ENCODE assay signal across 14 cellular contexts in genomic region chr17:66415366-66416206, GRCh38.
DNase-seq lines count a peak whose midpoint lies in the region; ATAC-seq and TF ChIP-seq lines count a peak whose summit lies in the region.
"Had no signal": no experiment of that assay in that cellular context is flagged by ENCODE, and none has a peak within 500 bp of the region (broad histone marks: within the 10 kb centered on the region; RNA-seq: fewer than 3 reads in every experiment).

No MANE protein-coding gene starts in this region.

- TF ChIP-seq CTCF in neural progenitor cell (IDR thresholded peaks at IDR 0.05), result no peak

- H3F3A ChIP-seq in neural progenitor cell (ENCODE audit: low read depth), result no peaks in the 10 kb centered on the region

- H3K27me3 ChIP-seq in endocrine pancreas (ENCODE audit: control insufficient read depth, insufficient read depth, low read length) (no peaks in the 10 kb centered on the region), neural progenitor cell (no peaks in the 10 kb centered on the region)
- H3K27me3 ChIP-seq: thyroid gland had no signal

- H3K4me1 ChIP-seq in endocrine pancreas (ENCODE audit: control insufficient read depth, insufficient read depth, low read length) (peaks cover 11% of the 10 kb centered on the region), neural progenitor cell (peaks cover 12% of the 10 kb centered on the region)
- H3K4me1 ChIP-seq: thyroid gland had no signal

- H3K4me2 ChIP-seq in neural progenitor cell, result peak overlapping the region; percentile 54

- H3K27ac ChIP-seq in KOPT-K1 (ENCODE audit: low read depth, low read length, poor library complexity, severe bottlenecking) (peak overlapping the region; percentile 58), neural progenitor cell (no peak overlapping the region)
- H3K27ac ChIP-seq: C4-2B, thyroid gland had no signal

- peaks cover 2% of the 10 kb centered on the region for H3K27me3 Mint-ChIP-seq in neural progenitor cell (ENCODE audit: insufficient read depth, low read depth)
- H3K27me3 Mint-ChIP-seq: central memory CD8-positive, alpha-beta T cell had no signal

- H3K9ac ChIP-seq in endocrine pancreas (ENCODE audit: control insufficient read depth, insufficient read depth, low read length) (no peak overlapping the region), neural progenitor cell (no peak overlapping the region)

- ATAC-seq in GM21390 (IDR thresholded peaks at IDR 0.05; ENCODE audit: unreplicated experiment) (no peak), HG02870 (IDR thresholded peaks at IDR 0.05; ENCODE audit: unreplicated experiment) (no peak)

- in situ Hi-C loops in Caki2 (cut with HindIII; ENCODE audit: low pct_unique_long_range_greater_than_20kb, low sequenced_read_pairs), result no loop called here

- H3K79me2 ChIP-seq in neural progenitor cell (ENCODE audit: low read depth), result no peaks in the 10 kb centered on the region

- H3K4me3 Mint-ChIP-seq in neural progenitor cell, result no peak overlapping the region
- H3K4me3 Mint-ChIP-seq: central memory CD8-positive, alpha-beta T cell had no signal

- H4K20me1 ChIP-seq in neural progenitor cell (ENCODE audit: low read depth), result no peaks in the 10 kb centered on the region

- peak overlapping the region; percentile 48 for H3K27ac Mint-ChIP-seq in neural progenitor cell

- DNase-seq in Caki2 (ENCODE audit: low read depth), result peak; percentile 73
- DNase-seq in neural progenitor cell (ENCODE audit: low spot score), result no peak
- DNase-seq in activated gamma-delta T cell (lab: John Stamatoyannopoulos, UW), result no peak
- no peak for DNase-seq in NCI-H146 (lab: John Stamatoyannopoulos, UW)
- DNase-seq: activated CD8-positive, alpha-beta memory T cell treated with anti-CD3 and anti-CD28 coated beads, Interleukin-2, amount 50 U/mL, for 4 hours; NCI-H187 treated with DMSO at 0.1 percent for 48 hours; thyroid gland had no signal

- H3K36me3 ChIP-seq in KOPT-K1 (ENCODE audit: insufficient read depth, low read length) (no peaks in the 10 kb centered on the region), endocrine pancreas (ENCODE audit: control insufficient read depth, insufficient read depth, low read length) (no peaks in the 10 kb centered on the region), neural progenitor cell (no peaks in the 10 kb centered on the region)
- H3K36me3 ChIP-seq: thyroid gland had no signal

- peaks cover 53% of the 10 kb centered on the region for H3K4me1 Mint-ChIP-seq in neural progenitor cell
- H3K4me1 Mint-ChIP-seq: central memory CD8-positive, alpha-beta T cell had no signal

- no peaks in the 10 kb centered on the region for H3K36me3 Mint-ChIP-seq in neural progenitor cell

- H3K9me3 ChIP-seq in KOPT-K1 (ENCODE audit: insufficient read depth, low read length, poor library complexity, severe bottlenecking) (no peaks in the 10 kb centered on the region), endocrine pancreas (ENCODE audit: control insufficient read depth, low read length) (no peaks in the 10 kb centered on the region), neural progenitor cell (ENCODE audit: low read depth) (no peaks in the 10 kb centered on the region)
- H3K9me3 ChIP-seq: thyroid gland had no signal

- no peak overlapping the region for H2AFZ ChIP-seq in neural progenitor cell (replicated peaks)

- H3K9me3 Mint-ChIP-seq in neural progenitor cell, result no peaks in the 10 kb centered on the region
- H3K9me3 Mint-ChIP-seq: central memory CD8-positive, alpha-beta T cell had no signal

- H3K4me3 ChIP-seq in endocrine pancreas (ENCODE audit: control insufficient read depth, insufficient read depth, low read length) (peak overlapping the region; percentile 31), neural progenitor cell (no peak overlapping the region)
- H3K4me3 ChIP-seq: GM12878, thyroid gland had no signal
